Comparison of ENCODE assay signal across 8 cellular contexts in the genomic region with DNA sequence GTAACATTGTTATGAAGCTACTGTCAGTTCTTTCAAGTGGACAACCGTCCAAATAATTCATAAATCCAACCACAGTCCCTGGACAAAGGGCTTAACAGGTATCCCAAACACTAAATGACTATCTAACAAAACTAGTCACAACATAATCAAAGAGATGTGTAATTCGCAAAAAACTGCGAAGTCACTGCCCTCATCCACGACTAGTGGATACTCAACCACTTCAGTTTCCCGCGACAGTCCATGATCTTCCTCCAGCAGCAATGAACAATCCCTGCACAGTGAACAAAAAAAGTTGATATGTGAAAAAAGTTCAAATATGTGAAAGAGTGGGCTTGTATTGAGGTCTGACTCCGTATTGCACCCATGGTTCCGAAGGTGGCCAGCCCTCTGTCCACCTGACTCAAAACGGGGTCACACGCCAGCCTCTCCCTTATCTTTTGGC. TPM values are rescaled to one million over a fixed set of nuclear protein-coding genes. Genes with fewer than 3 reads are reported as not detected.
DNase-seq lines count a peak whose midpoint lies in the region; ATAC-seq and TF ChIP-seq lines count a peak whose summit lies in the region.

No MANE protein-coding gene starts in this region.

- peaks cover 10% of the 10 kb centered on the region for H3K79me2 ChIP-seq in mesendoderm (ENCODE audit: control insufficient read depth, insufficient read depth, low read length)

- H3K4ac ChIP-seq in mesendoderm (ENCODE audit: low read depth, low read length): peak overlapping the region; percentile 78

- H3K18ac ChIP-seq in mesendoderm (ENCODE audit: low read length): peak overlapping the region; percentile 92

- H3K9ac ChIP-seq in mesendoderm (ENCODE audit: low read length): peak overlapping the region; percentile 95

- H3K4me2 ChIP-seq in mesendoderm (ENCODE audit: low read length): peak overlapping the region; percentile 13

- no peak for ATAC-seq in central memory CD8-positive, alpha-beta T cell (replicated peaks; ENCODE audit: extremely low read depth, poor library complexity, severe bottlenecking)

- H3K56ac ChIP-seq in mesendoderm (ENCODE audit: low read length): peak overlapping the region; percentile 99

- peaks cover 46% of the 10 kb centered on the region for H3K4me1 Mint-ChIP-seq in central memory CD8-positive, alpha-beta T cell

- H2BK5ac ChIP-seq in mesendoderm (ENCODE audit: low read length): no peak overlapping the region

- H3K4me1 ChIP-seq in mesendoderm (ENCODE audit: control insufficient read depth, low read depth, low read length): peaks cover 4% of the 10 kb centered on the region

- H2BK120ac ChIP-seq in mesendoderm (ENCODE audit: low read depth, low read length): peak overlapping the region; percentile 6

- H2AK5ac ChIP-seq in mesendoderm (ENCODE audit: low read length): no peak overlapping the region

- H3K23ac ChIP-seq in mesendoderm (ENCODE audit: low read length): no peak overlapping the region

- peak overlapping the region; percentile 24 for H3K27ac ChIP-seq in mesendoderm (ENCODE audit: low read depth, low read length)

- CTCF ChIA-PET in BJ (lab: Yijun Ruan, JAX): no interaction called here

- H2BK15ac ChIP-seq in mesendoderm (replicated peaks; ENCODE audit: low read depth): no peak overlapping the region

- peak overlapping the region; percentile 48 for H4K5ac ChIP-seq in mesendoderm (ENCODE audit: low read length)

- no peaks in the 10 kb centered on the region for H3K36me3 ChIP-seq in BJ (ENCODE audit: control insufficient read depth, insufficient read depth, low read length)
- no peaks in the 10 kb centered on the region for H3K36me3 ChIP-seq in mesendoderm (ENCODE audit: control insufficient read depth, insufficient read depth, low read length)

- no peaks in the 10 kb centered on the region for H3K27me3 Mint-ChIP-seq in central memory CD8-positive, alpha-beta T cell

- TF ChIP-seq CTCF in BJ (IDR thresholded peaks at IDR 0.05; ENCODE audit: insufficient read depth, low read depth, low read length): no peak

- H3K27ac Mint-ChIP-seq in central memory CD8-positive, alpha-beta T cell (ENCODE audit: low read depth): peak overlapping the region; percentile 97

- H3K79me1 ChIP-seq in mesendoderm (ENCODE audit: low read length): peaks cover 4% of the 10 kb centered on the region

- DNase-seq in BJ (ENCODE audit: low read depth): no peak
- DNase-seq in Jurkat, Clone E6-1 (ENCODE audit: low read depth, low spot score): no peak
- DNase-seq in central memory CD8-positive, alpha-beta T cell (ENCODE audit: low spot score in 2 of 2): no peak
- DNase-seq in mesendoderm: no peak
- DNase-seq in epidermal melanocyte (ENCODE audit: insufficient read length, low spot score): no peak
- DNase-seq in activated effector memory CD4-positive, alpha-beta T cell treated with anti-CD3 and anti-CD28 coated beads, Interleukin-2, amount 50 U/mL, for 16 hours: no peak
- no peak for DNase-seq in central memory CD4-positive, alpha-beta T cell
- no peak for DNase-seq in hippocampal formation (lab: John Stamatoyannopoulos, UW)

- peak overlapping the region; percentile 97 for H3K4me3 Mint-ChIP-seq in central memory CD8-positive, alpha-beta T cell

- no peaks in the 10 kb centered on the region for H3K27me3 ChIP-seq in BJ (ENCODE audit: control insufficient read depth, insufficient read depth, low read length)
- no peaks in the 10 kb centered on the region for H3K27me3 ChIP-seq in mesendoderm (ENCODE audit: insufficient read depth, low read length, poor library complexity)

- POLR2A ChIA-PET in BJ (lab: Charles Lee): no interaction called here

- peaks cover 17% of the 10 kb centered on the region for H3K36me3 Mint-ChIP-seq in central memory CD8-positive, alpha-beta T cell (ENCODE audit: insufficient read depth)

- no peaks in the 10 kb centered on the region for H3K9me3 Mint-ChIP-seq in central memory CD8-positive, alpha-beta T cell

- H3K4me3 ChIP-seq in BJ (ENCODE audit: low read depth, low read length) (peak overlapping the region; percentile 83), mesendoderm (ENCODE audit: low read length) (peak overlapping the region; percentile 89)
- H3K4me3 ChIP-seq in Jurkat, Clone E6-1 (ENCODE audit: low read length): peak overlapping the region; percentile 87

- WGBS in mesendoderm (ENCODE audit: extremely low coverage, insufficient coverage, low lambda C conversion rate): no CpG with 5 or more reads among the region's 10 CpGs

- peak overlapping the region; percentile 83 for H4K8ac ChIP-seq in mesendoderm (ENCODE audit: low read depth, low read length)

RNA-seq across cellular contexts. Expression of gene DCLRE1A, which starts 0.3 kb away (rescaled TPM):
- polyA plus RNA-seq in BJ (2011; rRNA removed): 3.2 and 5.6 TPM in 2 replicates
- 2.6 and 3.1 TPM in 2 replicates for polyA minus RNA-seq in BJ (2011; rRNA and poly(A)+ RNA removed)
- polyA plus RNA-seq in Jurkat, Clone E6-1 (2012; ENCODE audit: insufficient read depth, insufficient read length): 12.6 TPM
- polyA plus RNA-seq in mesendoderm (2013, experiment 1 of 2): 6.8 TPM
- polyA plus RNA-seq in mesendoderm (2013, experiment 2 of 2): 6.6 TPM

RNA-seq across cellular contexts. Expression of gene NHLRC2, which starts 0.9 kb away (rescaled TPM):
- polyA plus RNA-seq in BJ (2011; rRNA removed): 4.2 and 8.2 TPM in 2 replicates
- 9.7 and 10.4 TPM in 2 replicates for polyA minus RNA-seq in BJ (2011; rRNA and poly(A)+ RNA removed)
- polyA plus RNA-seq in Jurkat, Clone E6-1 (2012; ENCODE audit: insufficient read depth, insufficient read length): 3.3 TPM
- polyA plus RNA-seq in mesendoderm (2013, experiment 1 of 2): 6.8 TPM
- polyA plus RNA-seq in mesendoderm (2013, experiment 2 of 2): 6.9 TPM
